Comparison of ENCODE assay signal across 35 cellular contexts in the genomic region with DNA sequence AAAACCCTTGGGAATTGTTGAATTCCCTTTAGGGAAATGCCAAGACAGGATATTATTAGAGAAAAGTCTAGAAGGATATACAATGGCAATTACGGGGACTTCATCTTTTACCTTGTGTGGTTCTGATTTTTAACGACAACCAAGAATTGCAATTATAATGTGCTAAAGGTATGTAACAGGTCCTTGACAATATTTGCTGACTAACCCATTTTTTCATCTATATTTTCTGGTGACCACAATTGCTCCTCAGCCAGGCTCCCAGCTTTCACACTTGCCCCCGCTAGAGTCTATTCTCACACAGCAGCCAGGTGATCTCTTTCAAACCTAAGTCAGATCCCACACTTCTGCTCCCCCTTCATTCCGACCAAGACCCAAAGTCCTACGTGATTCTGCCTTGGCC. TPM values are rescaled to one million over a fixed set of nuclear protein-coding genes. Genes with fewer than 3 reads are reported as not detected.
"Had no signal": no experiment of that assay in that cellular context is flagged by ENCODE, and none has a peak within 500 bp of the region (broad histone marks: within the 10 kb centered on the region; RNA-seq: fewer than 3 reads in every experiment).

No MANE protein-coding gene starts in this region.

- H2AFZ ChIP-seq: hepatocyte had no signal

- H3K36me3 ChIP-seq: colonic mucosa had no signal

- H3K4me3 Mint-ChIP-seq: dendritic cell treated with granulocyte-macrophage colony-stimulating factor and Interleukin-4, amounts not matched to agents 40 ng/mL and 50 ng/mL, for 4 days; endodermal cell; memory B cell; natural killer cell; stimulated activated memory B cell treated with anti-CD40 and anti-IgM and Interleukin-4, amounts not matched to agents 10 μg/mL and 1 μg/mL and 100 μg/mL, for 72 hours; stimulated activated naive CD8-positive, alpha-beta T cell treated with anti-CD3 and anti-CD28 coated beads, Interleukin-15, Interleukin-2, amounts not matched to agents 100 ng/mL and 50 ng/mL, for 24 hours had no signal

- H3K27me3 Mint-ChIP-seq: dendritic cell treated with granulocyte-macrophage colony-stimulating factor and Interleukin-4, amounts not matched to agents 40 ng/mL and 50 ng/mL, for 4 days; memory B cell; stimulated activated memory B cell treated with anti-CD40 and anti-IgM and Interleukin-4, amounts not matched to agents 10 μg/mL and 1 μg/mL and 100 μg/mL, for 72 hours; stimulated activated naive CD8-positive, alpha-beta T cell treated with anti-CD3 and anti-CD28 coated beads, Interleukin-15, Interleukin-2, amounts not matched to agents 100 ng/mL and 50 ng/mL, for 24 hours had no signal

- H3K4me3 ChIP-seq: colonic mucosa, esophagus muscularis mucosa, gastroesophageal sphincter, heart left ventricle, hepatocyte, lung, pancreas, prostate gland, right atrium auricular region, sigmoid colon, thoracic aorta, tibial nerve, upper lobe of left lung had no signal

- FAIRE-seq: endothelial cell of umbilical vein, kidney, pancreas, urothelium cell line had no signal

- DNase-seq: colonic mucosa; effector CD8-positive, alpha-beta T cell; endodermal cell; foreskin keratinocyte; heart left ventricle; kidney; natural killer cell; pancreas; sigmoid colon; stimulated activated CD4-positive, alpha-beta T cell treated with anti-CD3 and anti-CD28 coated beads, Interleukin-2, amount 100 ng/mL, for 24 hours; stimulated activated CD4-positive, alpha-beta T cell treated with anti-CD3 and anti-CD28 coated beads, Interleukin-4, amount 100 ng/mL, for 24 hours; upper lobe of left lung had no signal

- H3K27ac Mint-ChIP-seq: dendritic cell treated with granulocyte-macrophage colony-stimulating factor and Interleukin-4, amounts not matched to agents 40 ng/mL and 50 ng/mL, for 4 days; endodermal cell; memory B cell; natural killer cell; stimulated activated memory B cell treated with anti-CD40 and anti-IgM and Interleukin-4, amounts not matched to agents 10 μg/mL and 1 μg/mL and 100 μg/mL, for 72 hours; stimulated activated naive CD8-positive, alpha-beta T cell treated with anti-CD3 and anti-CD28 coated beads, Interleukin-15, Interleukin-2, amounts not matched to agents 100 ng/mL and 50 ng/mL, for 24 hours had no signal

- H3K27ac ChIP-seq: colonic mucosa, esophagus muscularis mucosa, foreskin keratinocyte, gastroesophageal sphincter, heart left ventricle, hepatocyte, neutrophil, pancreas, prostate gland, right atrium auricular region, sigmoid colon, thoracic aorta, tibial nerve, upper lobe of left lung had no signal

- ATAC-seq: foreskin keratinocyte; gastroesophageal sphincter; heart left ventricle; left lobe of liver; natural killer cell; pancreas; stimulated activated memory B cell treated with anti-CD40 and anti-IgM and Interleukin-4, amounts not matched to agents 10 μg/mL and 1 μg/mL and 100 μg/mL, for 72 hours had no signal

- H3K79me2 ChIP-seq: hepatocyte had no signal

- H3K4me1 ChIP-seq: colonic mucosa, foreskin keratinocyte, heart left ventricle, pancreas, prostate gland, right atrium auricular region, sigmoid colon, tibial nerve, upper lobe of left lung had no signal

- H3K9me3 Mint-ChIP-seq: dendritic cell treated with granulocyte-macrophage colony-stimulating factor and Interleukin-4, amounts not matched to agents 40 ng/mL and 50 ng/mL, for 4 days; endodermal cell; memory B cell; natural killer cell; stimulated activated memory B cell treated with anti-CD40 and anti-IgM and Interleukin-4, amounts not matched to agents 10 μg/mL and 1 μg/mL and 100 μg/mL, for 72 hours; stimulated activated naive CD8-positive, alpha-beta T cell treated with anti-CD3 and anti-CD28 coated beads, Interleukin-15, Interleukin-2, amounts not matched to agents 100 ng/mL and 50 ng/mL, for 24 hours had no signal

- H3K9me3 ChIP-seq: colonic mucosa, esophagus muscularis mucosa, gastroesophageal sphincter, heart left ventricle, neutrophil, pancreas, prostate gland, right atrium auricular region, sigmoid colon, thoracic aorta, tibial nerve, upper lobe of left lung had no signal

- H3K4me1 Mint-ChIP-seq: stimulated activated memory B cell treated with anti-CD40 and anti-IgM and Interleukin-4, amounts not matched to agents 10 μg/mL and 1 μg/mL and 100 μg/mL, for 72 hours had no signal

- H3K27me3 ChIP-seq: colonic mucosa, esophagus muscularis mucosa, foreskin keratinocyte, gastroesophageal sphincter, heart left ventricle, hepatocyte, neutrophil, pancreas, right atrium auricular region, sigmoid colon, tibial nerve, upper lobe of left lung had no signal

- H3K4me2 ChIP-seq: hepatocyte had no signal

RNA-seq across cellular contexts. Expression of a gene that starts 34.3 kb away (rescaled TPM):
- total RNA-seq: colonic mucosa, endodermal cell, endothelial cell of umbilical vein, epithelial cell of proximal tubule, esophagus muscularis mucosa, fibroblast of lung, foreskin keratinocyte, gastroesophageal sphincter, heart left ventricle, hepatocyte, kidney, left lobe of liver, liver, lung, mononuclear cell, natural killer cell, omental fat pad, pancreas, prostate gland, right atrium auricular region, sigmoid colon, skeletal muscle tissue, thoracic aorta, tibial nerve, upper lobe of left lung had no signal
- polyA plus RNA-seq: endothelial cell of umbilical vein, fibroblast of lung, foreskin keratinocyte, heart left ventricle, hepatocyte, liver, lung, neural cell, sigmoid colon had no signal
